ENCODE assay signal across 1 cellular context in the genomic region with DNA sequence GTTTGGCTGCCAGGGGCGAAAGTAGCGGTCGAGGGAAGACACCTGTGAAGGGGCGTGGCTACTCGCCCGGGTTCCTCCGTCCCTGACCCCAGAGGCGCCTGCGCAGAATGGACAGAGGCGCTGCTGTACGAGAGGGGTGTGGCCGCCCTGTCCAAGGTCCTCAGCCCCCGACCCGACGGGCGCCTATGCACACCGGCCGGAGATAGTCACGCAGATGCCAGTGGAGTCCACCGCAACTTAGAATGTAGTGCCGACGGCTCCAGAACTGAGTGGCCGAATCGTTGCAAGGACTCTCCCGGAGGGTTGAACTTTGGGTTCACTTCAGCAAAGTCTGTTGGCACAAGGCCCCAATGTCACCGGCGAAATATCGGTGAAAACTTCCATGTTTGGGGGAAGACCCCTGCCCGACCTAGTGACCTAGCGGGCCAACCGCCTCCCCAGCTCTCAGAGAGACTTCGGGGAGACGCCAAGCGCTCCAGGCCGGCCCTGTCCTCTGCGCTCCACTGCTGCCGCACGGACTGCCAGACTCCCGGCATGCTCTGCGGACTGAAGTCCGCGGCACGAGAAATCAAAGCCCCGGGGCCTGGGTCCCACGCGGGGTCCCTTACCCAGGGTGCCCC.
TF ChIP-seq lines count a peak whose summit lies in the region.

No MANE protein-coding gene starts in this region.

TF ChIP-seq in HepG2, 621 proteins besides CTCF, POLR2A, EP300 and RAD21 (continued from another document and continues in another):
- 0 out of 2 replicates have a peak, but pooled peaks have one; percentile 14 for TF ChIP-seq TBX3 (IDR thresholded peaks at IDR 0.05; ENCODE audit: borderline replicate concordance)
- TF ChIP-seq ZNF329 (CRISPR knock-in tag; IDR thresholded peaks at IDR 0.05; ENCODE audit: low read depth) = no peak
- TF ChIP-seq TRAFD1 (CRISPR knock-in tag; IDR thresholded peaks at IDR 0.05; ENCODE audit: borderline replicate concordance) = peak; percentile 86
- TF ChIP-seq ZNF850 (CRISPR knock-in tag; conservative IDR thresholded peaks at IDR 0.05) = peak; percentile 85
- TF ChIP-seq DMAP1 (CRISPR knock-in tag; IDR thresholded peaks at IDR 0.05) = peak; percentile 99
- TF ChIP-seq HOMEZ (CRISPR knock-in tag; IDR thresholded peaks at IDR 0.05; ENCODE audit: low read depth) = peak; percentile 82
- TF ChIP-seq HNRNPH1 (optimal IDR thresholded peaks at IDR 0.05; ENCODE audit: low read depth, low read length) = peak; percentile 28
- peak; percentile 95 for TF ChIP-seq TAF1 (CRISPR knock-in tag; IDR thresholded peaks at IDR 0.05)
- TF ChIP-seq ARNT (IDR thresholded peaks at IDR 0.05) = no peak
- peak; percentile 43 for TF ChIP-seq NFYB (CRISPR knock-in tag; IDR thresholded peaks at IDR 0.05)
- peak; percentile 99 for TF ChIP-seq ZNF234 (CRISPR knock-in tag; conservative IDR thresholded peaks at IDR 0.05)
- peak; percentile 75; the same call in 1 of the 2 replicates for TF ChIP-seq IRF2 (CRISPR knock-in tag; IDR thresholded peaks at IDR 0.05)
- TF ChIP-seq RBM39 (IDR thresholded peaks at IDR 0.05; ENCODE audit: low read depth, low read length, poor library complexity, severe bottlenecking) = peak; percentile 99
- no peak for TF ChIP-seq NBN (conservative IDR thresholded peaks at IDR 0.05)
- TF ChIP-seq HNRNPL (IDR thresholded peaks at IDR 0.05; ENCODE audit: low read depth, low read length) = peak; percentile 85
- no peak; the same call in 1 of the 2 replicates for TF ChIP-seq ZHX1 (CRISPR knock-in tag; IDR thresholded peaks at IDR 0.05; ENCODE audit: low read depth)
- no peak for TF ChIP-seq ZNF24 (IDR thresholded peaks at IDR 0.05)
- peak; percentile 77 for TF ChIP-seq TEAD3 (CRISPR knock-in tag; optimal IDR thresholded peaks at IDR 0.05; ENCODE audit: borderline replicate concordance)
- TF ChIP-seq CBX1 (IDR thresholded peaks at IDR 0.05; ENCODE audit: low read depth) = peak; percentile 92
- peak; percentile 96 for TF ChIP-seq MEIS1 (CRISPR knock-in tag; IDR thresholded peaks at IDR 0.05; ENCODE audit: borderline replicate concordance)
- peak; percentile 87; the same call in 1 of the 2 replicates for TF ChIP-seq FOXO4 (CRISPR knock-in tag; conservative IDR thresholded peaks at IDR 0.05)
- no peak; the same call in 1 of the 2 replicates for TF ChIP-seq TMF1 (CRISPR knock-in tag; IDR thresholded peaks at IDR 0.05; ENCODE audit: low read depth)
- peak; percentile 61 for TF ChIP-seq ZNF589 (CRISPR knock-in tag; conservative IDR thresholded peaks at IDR 0.05)
- no peak; the same call in none of the 2 replicates for TF ChIP-seq NR1H2 (CRISPR knock-in tag; IDR thresholded peaks at IDR 0.05; ENCODE audit: borderline replicate concordance, low read depth)
- TF ChIP-seq ZMYM4 (CRISPR knock-in tag; IDR thresholded peaks at IDR 0.05) = peak; percentile 93
- TF ChIP-seq RFX5 (IDR thresholded peaks at IDR 0.05; ENCODE audit: low read depth, low read length) = 0 out of 2 replicates have a peak, but pooled peaks have one; percentile 20
- peak; percentile 97 for TF ChIP-seq MEIS2 (CRISPR knock-in tag; IDR thresholded peaks at IDR 0.05)
- TF ChIP-seq YEATS4 (CRISPR knock-in tag; IDR thresholded peaks at IDR 0.05; ENCODE audit: borderline replicate concordance) = peak; percentile 94
- TF ChIP-seq, protein P1, sequence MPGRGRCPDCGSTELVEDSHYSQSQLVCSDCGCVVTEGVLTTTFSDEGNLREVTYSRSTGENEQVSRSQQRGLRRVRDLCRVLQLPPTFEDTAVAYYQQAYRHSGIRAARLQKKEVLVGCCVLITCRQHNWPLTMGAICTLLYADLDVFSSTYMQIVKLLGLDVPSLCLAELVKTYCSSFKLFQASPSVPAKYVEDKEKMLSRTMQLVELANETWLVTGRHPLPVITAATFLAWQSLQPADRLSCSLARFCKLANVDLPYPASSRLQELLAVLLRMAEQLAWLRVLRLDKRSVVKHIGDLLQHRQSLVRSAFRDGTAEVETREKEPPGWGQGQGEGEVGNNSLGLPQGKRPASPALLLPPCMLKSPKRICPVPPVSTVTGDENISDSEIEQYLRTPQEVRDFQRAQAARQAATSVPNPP (CRISPR knock-in tag; IDR thresholded peaks at IDR 0.05) = no peak
- TF ChIP-seq, protein P2, sequence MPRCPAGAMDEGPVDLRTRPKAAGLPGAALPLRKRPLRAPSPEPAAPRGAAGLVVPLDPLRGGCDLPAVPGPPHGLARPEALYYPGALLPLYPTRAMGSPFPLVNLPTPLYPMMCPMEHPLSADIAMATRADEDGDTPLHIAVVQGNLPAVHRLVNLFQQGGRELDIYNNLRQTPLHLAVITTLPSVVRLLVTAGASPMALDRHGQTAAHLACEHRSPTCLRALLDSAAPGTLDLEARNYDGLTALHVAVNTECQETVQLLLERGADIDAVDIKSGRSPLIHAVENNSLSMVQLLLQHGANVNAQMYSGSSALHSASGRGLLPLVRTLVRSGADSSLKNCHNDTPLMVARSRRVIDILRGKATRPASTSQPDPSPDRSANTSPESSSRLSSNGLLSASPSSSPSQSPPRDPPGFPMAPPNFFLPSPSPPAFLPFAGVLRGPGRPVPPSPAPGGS (CRISPR knock-in tag; IDR thresholded peaks at IDR 0.05) = peak; percentile 96
- TF ChIP-seq ZBTB38 (CRISPR knock-in tag; IDR thresholded peaks at IDR 0.05) = peak; percentile 90
- TF ChIP-seq ZKSCAN5 (CRISPR knock-in tag; IDR thresholded peaks at IDR 0.05) = peak; percentile 80
- no peak for TF ChIP-seq CEBPB (IDR thresholded peaks at IDR 0.05; ENCODE audit: borderline replicate concordance, low read depth, low read length)
- peak; percentile 22; the same call in 1 of the 2 replicates for TF ChIP-seq TRIM24 (CRISPR knock-in tag; IDR thresholded peaks at IDR 0.05)
- peak; percentile 92 for TF ChIP-seq TBX2 (CRISPR knock-in tag; IDR thresholded peaks at IDR 0.05; ENCODE audit: borderline replicate concordance)
- peak; percentile 95 for TF ChIP-seq REPIN1 (CRISPR knock-in tag; IDR thresholded peaks at IDR 0.05; ENCODE audit: borderline replicate concordance, low read depth)
- TF ChIP-seq KLF12 (CRISPR knock-in tag; IDR thresholded peaks at IDR 0.05; ENCODE audit: borderline replicate concordance) = peak; percentile 99
- no peak for TF ChIP-seq HDAC6 (IDR thresholded peaks at IDR 0.05; ENCODE audit: low read depth, low read length)
- TF ChIP-seq EEA1 (CRISPR knock-in tag; IDR thresholded peaks at IDR 0.05; ENCODE audit: borderline replicate concordance) = peak; percentile 95; the same call in 1 of the 2 replicates
- peak; percentile 78; the same call in 1 of the 2 replicates for TF ChIP-seq BATF2 (CRISPR knock-in tag; IDR thresholded peaks at IDR 0.05)
- no peak for TF ChIP-seq FOSL1 (CRISPR knock-in tag; IDR thresholded peaks at IDR 0.05; ENCODE audit: borderline replicate concordance)
- 0 out of 2 replicates have a peak, but pooled peaks have one; percentile 92 for TF ChIP-seq ZFYVE20 (CRISPR knock-in tag; IDR thresholded peaks at IDR 0.05; ENCODE audit: borderline replicate concordance, low read depth)
- peak; percentile 57 for TF ChIP-seq ELF1 (CRISPR knock-in tag; IDR thresholded peaks at IDR 0.05)
- TF ChIP-seq, protein P3, sequence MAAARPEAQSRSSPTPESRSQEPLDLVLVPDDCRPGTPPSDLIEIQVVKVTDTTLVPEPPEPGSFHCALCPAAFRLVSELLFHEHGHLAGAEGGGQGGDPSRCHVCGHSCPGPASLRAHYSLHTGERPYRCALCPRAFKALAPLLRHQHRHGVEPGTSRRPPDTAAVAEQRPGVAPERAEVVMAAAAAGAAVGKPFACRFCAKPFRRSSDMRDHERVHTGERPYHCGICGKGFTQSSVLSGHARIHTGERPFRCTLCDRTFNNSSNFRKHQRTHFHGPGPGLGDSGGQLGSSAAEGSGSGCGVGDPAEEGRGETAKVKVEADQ (CRISPR knock-in tag; IDR thresholded peaks at IDR 0.05; ENCODE audit: borderline replicate concordance) = peak; percentile 96; the same call in 1 of the 2 replicates
- peak; percentile 96; the same call in 1 of the 2 replicates for TF ChIP-seq NRL (CRISPR knock-in tag; IDR thresholded peaks at IDR 0.05; ENCODE audit: borderline replicate concordance)
- no peak for TF ChIP-seq SP1 (IDR thresholded peaks at IDR 0.05)
- TF ChIP-seq SP1 (CRISPR knock-in tag; IDR thresholded peaks at IDR 0.05) = peak; percentile 88
- peak; percentile 95 for TF ChIP-seq HOXA3 (CRISPR knock-in tag; IDR thresholded peaks at IDR 0.05)
- no peak; the same call in 1 of the 2 replicates for TF ChIP-seq HNF1A (IDR thresholded peaks at IDR 0.05; ENCODE audit: low read depth)
- peak; percentile 83 for TF ChIP-seq HNF1A (CRISPR knock-in tag; IDR thresholded peaks at IDR 0.05; ENCODE audit: borderline replicate concordance)
